In the genomic region with DNA sequence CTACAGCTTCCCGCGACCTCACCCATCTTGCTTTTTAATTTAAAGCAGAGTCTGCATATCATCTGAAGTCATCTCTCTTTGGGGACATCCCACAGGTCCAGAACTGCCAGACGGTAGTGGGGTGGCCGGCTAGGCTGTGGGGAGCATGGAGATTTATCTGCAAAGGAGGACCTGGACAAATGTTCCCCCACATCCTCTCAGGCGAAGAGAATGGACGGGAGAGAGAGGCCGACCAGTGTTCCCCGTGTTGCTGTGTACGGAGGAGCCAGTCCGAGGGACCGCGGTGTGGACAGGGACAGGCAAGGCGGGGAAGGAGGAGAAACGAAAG, we compare ENCODE assay signal across 9 cellular contexts. TPM values are rescaled to one million over a fixed set of nuclear protein-coding genes. Genes with fewer than 3 reads are reported as not detected.
DNase-seq lines count a peak whose midpoint lies in the region; ATAC-seq and TF ChIP-seq lines count a peak whose summit lies in the region.
"Had no signal": no experiment of that assay in that cellular context is flagged by ENCODE, and none has a peak within 500 bp of the region (broad histone marks: within the 10 kb centered on the region; RNA-seq: fewer than 3 reads in every experiment).

No MANE protein-coding gene starts in this region.

- peaks cover 1% of the 10 kb centered on the region for H3K36me3 Mint-ChIP-seq in activated naive CD8-positive, alpha-beta T cell treated with anti-CD3 and anti-CD28 coated beads for 36 hours

- H3K4me3 Mint-ChIP-seq in activated naive CD8-positive, alpha-beta T cell treated with anti-CD3 and anti-CD28 coated beads for 36 hours: peak overlapping the region; percentile 61

- H3K9me3 Mint-ChIP-seq in activated naive CD8-positive, alpha-beta T cell treated with anti-CD3 and anti-CD28 coated beads for 36 hours: no peaks in the 10 kb centered on the region

- intact Hi-C loops in gastrocnemius medialis (cut with DNase I; ENCODE audit: low total_unique reads): loop anchor here (2.0 kb wide), 1 partner anchor 71 kb away; no protein-coding TSS in a partner anchor

- TF ChIP-seq POLR2A in gastrocnemius medialis (IDR thresholded peaks at IDR 0.05): no peak

- no CpG with 5 or more reads among the region's 14 CpGs for WGBS in iPS DF 6.9 (ENCODE audit: insufficient coverage, insufficient read length)

- H3K27me3 ChIP-seq in iPS DF 6.9 (ENCODE audit: control insufficient read depth, insufficient read depth, low read length) (peaks cover 89% of the 10 kb centered on the region), gastrocnemius medialis (peaks cover 0 to 6% (median 0%) of the 10 kb centered on the region in 3 donors)

- in situ Hi-C loops in gastrocnemius medialis (cut with MboI; ENCODE audit: low sequenced_read_pairs in 4 of 4): no loop called here
- in situ Hi-C loops in GM13977 (cut with MboI; ENCODE audit: low pct_unique_long_range_greater_than_20kb, low sequenced_read_pairs, unreplicated experiment): no loop called here

- H3K9me3 ChIP-seq in ES-I3 (ENCODE audit: control insufficient read depth, insufficient read depth, low read length) (no peaks in the 10 kb centered on the region), iPS DF 6.9 (ENCODE audit: control insufficient read depth, insufficient read depth, low read length) (no peaks in the 10 kb centered on the region), gastrocnemius medialis (no peaks in the 10 kb centered on the region)

- H3K4me1 ChIP-seq in ES-I3 (ENCODE audit: insufficient read depth, low read length) (peaks cover 8% of the 10 kb centered on the region; the same call in 1 of the 2 replicates), iPS DF 6.9 (ENCODE audit: control insufficient read depth, insufficient read depth, low read length) (peaks cover 2% of the 10 kb centered on the region; the same call in 1 of the 2 replicates), gastrocnemius medialis (peaks cover 10 to 13% of the 10 kb centered on the region in 2 donors)

- H3K27me3 Mint-ChIP-seq in activated naive CD8-positive, alpha-beta T cell treated with anti-CD3 and anti-CD28 coated beads for 36 hours: peaks cover 77% of the 10 kb centered on the region

- no peak for DNase-seq in activated naive CD8-positive, alpha-beta T cell treated with anti-CD3 and anti-CD28 coated beads for 36 hours
- DNase-seq in iPS DF 6.9 (ENCODE audit: low read depth, low spot score) (no peak), gastrocnemius medialis (no peak), HT-29 (ENCODE audit: low spot score) (no peak), NCI-H2227 (lab: John Stamatoyannopoulos, UW; ENCODE audit: unreplicated experiment) (no peak), GM13977 (ENCODE audit: low spot score) (no peak)

- ATAC-seq in gastrocnemius medialis (no peak), HG03108 (IDR thresholded peaks at IDR 0.05; ENCODE audit: unreplicated experiment) (no peak)

- H3K9ac ChIP-seq in ES-I3 (ENCODE audit: low read depth, low read length): peak overlapping the region; percentile 37; the same call in 1 of the 2 replicates

- H3K4me1 Mint-ChIP-seq in activated naive CD8-positive, alpha-beta T cell treated with anti-CD3 and anti-CD28 coated beads for 36 hours: peaks cover 26% of the 10 kb centered on the region

- no peak overlapping the region for H3K27ac Mint-ChIP-seq in activated naive CD8-positive, alpha-beta T cell treated with anti-CD3 and anti-CD28 coated beads for 36 hours

- peak overlapping the region; percentile 7; the same call in 1 of the 2 replicates for H3K4me3 ChIP-seq in iPS DF 6.9 (ENCODE audit: low read length)
- H3K4me3 ChIP-seq in gastrocnemius medialis: peak overlapping the region; percentile 55 to 61 (median 60)

- no peak for TF ChIP-seq CTCF in gastrocnemius medialis (IDR thresholded peaks at IDR 0.05 in 4 of 5, conservative IDR thresholded peaks at IDR 0.05 in 1 of 5)
- TF ChIP-seq CTCF in GM13977 (IDR thresholded peaks at IDR 0.05; ENCODE audit: extremely low read depth, insufficient read depth, missing control alignments): no peak

- H3K36me3 ChIP-seq in ES-I3 (ENCODE audit: insufficient read depth, low read length) (no peaks in the 10 kb centered on the region), iPS DF 6.9 (ENCODE audit: control insufficient read depth, insufficient read depth, low read length) (no peaks in the 10 kb centered on the region; the same call in 1 of the 2 replicates), gastrocnemius medialis (no peaks in the 10 kb centered on the region)

- no peak overlapping the region for H3K27ac ChIP-seq in iPS DF 6.9 (ENCODE audit: low read length)
- H3K27ac ChIP-seq in gastrocnemius medialis: peak overlapping the region; percentile 74 to 80 (median 76)

RNA-seq across cellular contexts. Expression of a gene that starts 0.7 kb away (rescaled TPM):
- not detected for total RNA-seq in activated naive CD8-positive, alpha-beta T cell treated with anti-CD3 and anti-CD28 coated beads for 36 hours
- total RNA-seq in gastrocnemius medialis: 1 to 10 TPM in 3 of 4 donors, not detected in 1; 5.3 to 10.0 (median 7.3) TPM
- total RNA-seq in HT-29 (2014; rRNA removed; shearing (Covaris generic)): not detected in 2 replicates

RNA-seq across cellular contexts. Expression of a gene that starts 6.2 kb away (rescaled TPM):
- 10 to 100 TPM; 67.1 to 68.9 TPM for total RNA-seq in activated naive CD8-positive, alpha-beta T cell treated with anti-CD3 and anti-CD28 coated beads for 36 hours
- total RNA-seq in gastrocnemius medialis: 100 to 1,000 TPM in 3 of 4 donors, 10 to 100 TPM in 1; 63.0 to 434 (median 267) TPM
- 493 and 525 TPM in 2 replicates for total RNA-seq in HT-29 (2014; rRNA removed; shearing (Covaris generic))

RNA-seq across cellular contexts. Expression of a gene that starts 6.7 kb away (rescaled TPM):
- total RNA-seq in activated naive CD8-positive, alpha-beta T cell treated with anti-CD3 and anti-CD28 coated beads for 36 hours: not detected
- total RNA-seq in gastrocnemius medialis: 10 to 100 TPM in 3 of 4 donors, not detected in 1; 17.3 to 34.9 (median 20.2) TPM
- total RNA-seq in HT-29 (2014; rRNA removed; shearing (Covaris generic)): 2.0 and 6.6 TPM in 2 replicates

RNA-seq across cellular contexts. Expression of a gene that starts 19.9 kb away (rescaled TPM):
- not detected for total RNA-seq in activated naive CD8-positive, alpha-beta T cell treated with anti-CD3 and anti-CD28 coated beads for 36 hours
- total RNA-seq in gastrocnemius medialis: not detected
- not detected in 2 replicates for total RNA-seq in HT-29 (2014; rRNA removed; shearing (Covaris generic))
- total RNA-seq: RPMI7951 had no signal

RNA-seq across cellular contexts. Expression of a gene that starts 23.4 kb away (rescaled TPM):
- total RNA-seq in activated naive CD8-positive, alpha-beta T cell treated with anti-CD3 and anti-CD28 coated beads for 36 hours: 100 to 1,000 TPM; 124 to 126 TPM
- total RNA-seq in gastrocnemius medialis: 1,000 to 10,000 TPM in 1 of 4 donors, 100 to 1,000 TPM in 3; 250 to 1,131 (median 795) TPM
- total RNA-seq in HT-29 (2014; rRNA removed; shearing (Covaris generic)): 44.1 and 51.4 TPM in 2 replicates
